11 cellular contexts compared by ENCODE assay signal in the genomic region with DNA sequence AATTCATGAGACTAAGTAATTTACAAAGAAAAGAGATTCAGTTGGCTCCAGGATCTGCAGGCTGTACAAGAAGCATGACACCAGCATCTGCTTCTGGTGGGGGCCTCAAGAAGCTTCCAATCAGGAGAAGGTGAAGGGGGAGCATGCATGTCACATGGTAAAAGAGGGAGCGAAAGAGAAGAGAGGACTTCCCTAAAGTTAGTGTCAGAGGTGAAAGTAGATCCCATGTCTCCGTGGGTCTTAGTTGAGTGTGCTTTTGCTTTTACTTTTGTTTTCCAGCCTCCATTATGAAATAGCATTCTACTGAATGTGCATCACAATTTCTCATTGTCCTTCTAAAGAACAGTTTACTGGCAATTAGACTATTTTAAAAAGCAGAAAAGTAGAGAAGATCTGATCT.
A peak's percentile ranks its signal among the peaks of the same experiment; 100 is the strongest.
DNase-seq lines count a peak whose midpoint lies in the region; ATAC-seq and TF ChIP-seq lines count a peak whose summit lies in the region.
"Had no signal": no experiment of that assay in that cellular context is flagged by ENCODE, and none has a peak within 500 bp of the region (broad histone marks: within the 10 kb centered on the region; RNA-seq: fewer than 3 reads in every experiment).

No MANE protein-coding gene starts in this region.

- H3K27me3 Mint-ChIP-seq in CD4-positive, CD25-positive, alpha-beta regulatory T cell, result no peaks in the 10 kb centered on the region
- peaks cover 5% of the 10 kb centered on the region for H3K27me3 Mint-ChIP-seq in T-helper 1 cell treated with Interleukin-12 subunit alpha and Interleukin-12 subunit beta and Interleukin-4 antibody, amounts not matched to agents 30 μg/mL and 1 μg/mL, for 36 hours (ENCODE audit: low read depth)

- peaks cover 0 to 4% (median 2%) of the 10 kb centered on the region in 4 donors for H3K4me1 Mint-ChIP-seq in CD4-positive, CD25-positive, alpha-beta regulatory T cell
- H3K4me1 Mint-ChIP-seq in T-helper 1 cell treated with Interleukin-12 subunit alpha and Interleukin-12 subunit beta and Interleukin-4 antibody, amounts not matched to agents 30 μg/mL and 1 μg/mL, for 36 hours (ENCODE audit: low read depth), result peaks cover 3% of the 10 kb centered on the region

- H3K4me3 ChIP-seq in CD4-positive, CD25-positive, alpha-beta regulatory T cell (ENCODE audit: low read depth, low read length), result peak overlapping the region; percentile 15

- no peaks in the 10 kb centered on the region for H3K27me3 ChIP-seq in CD4-positive, CD25-positive, alpha-beta regulatory T cell (ENCODE audit: control insufficient read depth, insufficient read depth, low read length)
- H3K27me3 ChIP-seq: neutrophil had no signal

- H3K27ac ChIP-seq in CD4-positive, CD25-positive, alpha-beta regulatory T cell (ENCODE audit: insufficient read depth, low read length, poor library complexity, severe bottlenecking), result no peak overlapping the region
- H3K27ac ChIP-seq: C4-2B, neutrophil had no signal

- no peaks in the 10 kb centered on the region for H3K4me1 ChIP-seq in CD4-positive, CD25-positive, alpha-beta regulatory T cell (ENCODE audit: control insufficient read depth, insufficient read depth, low read length, poor library complexity, severe bottlenecking)

- ATAC-seq in CD4-positive, CD25-positive, alpha-beta regulatory T cell (ENCODE audit: low read depth in 2 of 2), result no peak
- ATAC-seq in GM19324 (IDR thresholded peaks at IDR 0.05; ENCODE audit: low FRiP score, unreplicated experiment), result peak; percentile 73
- ATAC-seq in HG03045 (IDR thresholded peaks at IDR 0.05; ENCODE audit: unreplicated experiment), result peak; percentile 82
- ATAC-seq in esophagus mucosa, result no peak
- ATAC-seq in SK-N-SH treated with all-trans-retinoic acid at 6 μM for 48 hours, result no peak

- no peaks in the 10 kb centered on the region for H3K36me3 ChIP-seq in CD4-positive, CD25-positive, alpha-beta regulatory T cell (ENCODE audit: control insufficient read depth, insufficient read depth, low read length)
- H3K36me3 ChIP-seq: neutrophil had no signal

- no peaks in the 10 kb centered on the region for H3K36me3 Mint-ChIP-seq in CD4-positive, CD25-positive, alpha-beta regulatory T cell
- no peaks in the 10 kb centered on the region for H3K36me3 Mint-ChIP-seq in T-helper 1 cell treated with Interleukin-12 subunit alpha and Interleukin-12 subunit beta and Interleukin-4 antibody, amounts not matched to agents 30 μg/mL and 1 μg/mL, for 36 hours (ENCODE audit: low read depth)

- peak overlapping the region in 1 of 3 donors; percentile 59 for H3K27ac Mint-ChIP-seq in CD4-positive, CD25-positive, alpha-beta regulatory T cell
- peak overlapping the region; percentile 42 for H3K27ac Mint-ChIP-seq in T-helper 1 cell treated with Interleukin-12 subunit alpha and Interleukin-12 subunit beta and Interleukin-4 antibody, amounts not matched to agents 30 μg/mL and 1 μg/mL, for 36 hours

- peaks cover 0 to 2% (median 0%) of the 10 kb centered on the region in 7 donors for H3K9me3 Mint-ChIP-seq in CD4-positive, CD25-positive, alpha-beta regulatory T cell
- peaks cover 4% of the 10 kb centered on the region for H3K9me3 Mint-ChIP-seq in T-helper 1 cell treated with Interleukin-12 subunit alpha and Interleukin-12 subunit beta and Interleukin-4 antibody, amounts not matched to agents 30 μg/mL and 1 μg/mL, for 36 hours

- H3K9me3 ChIP-seq in CD4-positive, CD25-positive, alpha-beta regulatory T cell (ENCODE audit: control insufficient read depth in 2 of 2, low read length in 2 of 2), result no peaks in the 10 kb centered on the region
- H3K9me3 ChIP-seq: neutrophil had no signal

- DNase-seq in CD4-positive, CD25-positive, alpha-beta regulatory T cell, result peak in 1 of 3 donors; percentile 22
- DNase-seq in midbrain (lab: John Stamatoyannopoulos, UW) (no peak), NCI-H226 (no peak)
- DNase-seq: stimulated activated CD8-positive, alpha-beta memory T cell treated with anti-CD3 and anti-CD28 coated beads, Interleukin-4, amount 100 ng/mL, for 48 hours had no signal

- H3K4me3 Mint-ChIP-seq in CD4-positive, CD25-positive, alpha-beta regulatory T cell, result peak overlapping the region in 2 of 4 donors; percentile 22 to 73
- peak overlapping the region; percentile 63 for H3K4me3 Mint-ChIP-seq in T-helper 1 cell treated with Interleukin-12 subunit alpha and Interleukin-12 subunit beta and Interleukin-4 antibody, amounts not matched to agents 30 μg/mL and 1 μg/mL, for 36 hours

TF ChIP-seq in SK-N-SH treated with all-trans-retinoic acid at 6 μM for 48 hours, 23 proteins besides CTCF, POLR2A, EP300 and RAD21:
- TF ChIP-seq ZFP30 (CRISPR knock-in tag; IDR thresholded peaks at IDR 0.05), result no peak
- TF ChIP-seq PPARA (CRISPR knock-in tag; IDR thresholded peaks at IDR 0.05; ENCODE audit: borderline replicate concordance), result no peak
- TF ChIP-seq TOX (CRISPR knock-in tag; IDR thresholded peaks at IDR 0.05; ENCODE audit: borderline replicate concordance), result no peak
- no peak for TF ChIP-seq ISL1 (CRISPR knock-in tag; IDR thresholded peaks at IDR 0.05)
- TF ChIP-seq ZNF8 (CRISPR knock-in tag; IDR thresholded peaks at IDR 0.05), result no peak
- no peak for TF ChIP-seq PATZ1 (CRISPR knock-in tag; IDR thresholded peaks at IDR 0.05; ENCODE audit: borderline replicate concordance)
- no peak for TF ChIP-seq OSR1 (CRISPR knock-in tag; IDR thresholded peaks at IDR 0.05)
- no peak for TF ChIP-seq TCF4 (CRISPR knock-in tag; IDR thresholded peaks at IDR 0.05; ENCODE audit: borderline replicate concordance)
- no peak for TF ChIP-seq CREB5 (CRISPR knock-in tag; IDR thresholded peaks at IDR 0.05; ENCODE audit: low read depth)
- TF ChIP-seq, protein P1, sequence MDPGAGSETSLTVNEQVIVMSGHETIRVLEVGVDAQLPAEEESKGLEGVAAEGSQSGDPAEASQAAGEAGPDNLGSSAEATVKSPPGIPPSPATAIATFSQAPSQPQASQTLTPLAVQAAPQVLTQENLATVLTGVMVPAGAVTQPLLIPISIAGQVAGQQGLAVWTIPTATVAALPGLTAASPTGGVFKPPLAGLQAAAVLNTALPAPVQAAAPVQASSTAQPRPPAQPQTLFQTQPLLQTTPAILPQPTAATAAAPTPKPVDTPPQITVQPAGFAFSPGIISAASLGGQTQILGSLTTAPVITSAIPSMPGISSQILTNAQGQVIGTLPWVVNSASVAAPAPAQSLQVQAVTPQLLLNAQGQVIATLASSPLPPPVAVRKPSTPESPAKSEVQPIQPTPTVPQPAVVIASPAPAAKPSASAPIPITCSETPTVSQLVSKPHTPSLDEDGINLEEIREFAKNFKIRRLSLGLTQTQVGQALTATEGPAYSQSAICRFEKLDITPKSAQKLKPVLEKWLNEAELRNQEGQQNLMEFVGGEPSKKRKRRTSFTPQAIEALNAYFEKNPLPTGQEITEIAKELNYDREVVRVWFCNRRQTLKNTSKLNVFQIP (CRISPR knock-in tag; IDR thresholded peaks at IDR 0.05; ENCODE audit: borderline replicate concordance, low read depth), result no peak
- no peak for TF ChIP-seq BACH2 (CRISPR knock-in tag; IDR thresholded peaks at IDR 0.05; ENCODE audit: borderline replicate concordance)
- TF ChIP-seq RARB (CRISPR knock-in tag; IDR thresholded peaks at IDR 0.05), result no peak
- TF ChIP-seq, protein P2, sequence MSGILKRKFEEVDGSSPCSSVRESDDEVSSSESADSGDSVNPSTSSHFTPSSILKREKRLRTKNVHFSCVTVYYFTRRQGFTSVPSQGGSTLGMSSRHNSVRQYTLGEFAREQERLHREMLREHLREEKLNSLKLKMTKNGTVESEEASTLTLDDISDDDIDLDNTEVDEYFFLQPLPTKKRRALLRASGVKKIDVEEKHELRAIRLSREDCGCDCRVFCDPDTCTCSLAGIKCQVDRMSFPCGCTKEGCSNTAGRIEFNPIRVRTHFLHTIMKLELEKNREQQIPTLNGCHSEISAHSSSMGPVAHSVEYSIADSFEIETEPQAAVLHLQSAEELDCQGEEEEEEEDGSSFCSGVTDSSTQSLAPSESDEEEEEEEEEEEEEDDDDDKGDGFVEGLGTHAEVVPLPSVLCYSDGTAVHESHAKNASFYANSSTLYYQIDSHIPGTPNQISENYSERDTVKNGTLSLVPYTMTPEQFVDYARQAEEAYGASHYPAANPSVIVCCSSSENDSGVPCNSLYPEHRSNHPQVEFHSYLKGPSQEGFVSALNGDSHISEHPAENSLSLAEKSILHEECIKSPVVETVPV (CRISPR knock-in tag; IDR thresholded peaks at IDR 0.05), result no peak
- no peak for TF ChIP-seq GLIS3 (CRISPR knock-in tag; IDR thresholded peaks at IDR 0.05)
- TF ChIP-seq ESRRG (CRISPR knock-in tag; IDR thresholded peaks at IDR 0.05), result no peak
- TF ChIP-seq ZC3H10 (CRISPR knock-in tag; IDR thresholded peaks at IDR 0.05), result no peak
- TF ChIP-seq ZFP3 (CRISPR knock-in tag; IDR thresholded peaks at IDR 0.05), result no peak
- TF ChIP-seq SNAI2 (CRISPR knock-in tag; IDR thresholded peaks at IDR 0.05), result no peak
- no peak for TF ChIP-seq CSDC2 (CRISPR knock-in tag; IDR thresholded peaks at IDR 0.05)

Comparison
In these comparisons a context has a peak if more than half of its experiments do, and no peak if none do; other contexts are left out.
1. ATAC-seq: peak in GM19324 (single experiment) and HG03045 (single experiment); none in CD4-positive, CD25-positive, alpha-beta regulatory T cell (0 of 2), esophagus mucosa (single experiment) and SK-N-SH treated with all-trans-retinoic acid at 6 μM for 48 hours (single experiment).